In genomic region chr6:124964084-124964763, GRCh38 we compare ENCODE assay signal across 9 cellular contexts. TPM values are rescaled to one million over a fixed set of nuclear protein-coding genes. Genes with fewer than 3 reads are reported as not detected.
A peak's percentile ranks its signal among the peaks of the same experiment; 100 is the strongest.
DNase-seq lines count a peak whose midpoint lies in the region; ATAC-seq, FAIRE-seq and TF ChIP-seq lines count a peak whose summit lies in the region.
"Had no signal": no experiment of that assay in that cellular context is flagged by ENCODE, and none has a peak within 500 bp of the region (broad histone marks: within the 10 kb centered on the region; RNA-seq: fewer than 3 reads in every experiment).

No MANE protein-coding gene starts in this region.

- TF ChIP-seq CTCF in WERI-Rb-1 (IDR thresholded peaks at IDR 0.05; ENCODE audit: low read depth, low read length) (no peak), right atrium auricular region (IDR thresholded peaks at IDR 0.05) (no peak), prostate gland (IDR thresholded peaks at IDR 0.05) (no peak)

- H3K36me3 Mint-ChIP-seq in stimulated activated memory B cell treated with anti-CD40 and anti-IgM and Interleukin-4, amounts not matched to agents 10 μg/mL and 1 μg/mL and 100 μg/mL, for 72 hours, result no peaks in the 10 kb centered on the region

- peaks cover 4% of the 10 kb centered on the region for H3K9me3 Mint-ChIP-seq in stimulated activated memory B cell treated with anti-CD40 and anti-IgM and Interleukin-4, amounts not matched to agents 10 μg/mL and 1 μg/mL and 100 μg/mL, for 72 hours

- no peaks in the 10 kb centered on the region for H3K9me3 ChIP-seq in ES-I3 (ENCODE audit: control insufficient read depth, insufficient read depth, low read length)
- H3K9me3 ChIP-seq in WERI-Rb-1 (ENCODE audit: severe bottlenecking), result no peaks in the 10 kb centered on the region
- H3K9me3 ChIP-seq in right atrium auricular region, result no peaks in the 10 kb centered on the region
- no peaks in the 10 kb centered on the region for H3K9me3 ChIP-seq in prostate gland

- H3K36me3 ChIP-seq in ES-I3 (ENCODE audit: insufficient read depth, low read length) (no peaks in the 10 kb centered on the region), WERI-Rb-1 (peaks cover 36% of the 10 kb centered on the region), right atrium auricular region (no peaks in the 10 kb centered on the region), prostate gland (no peaks in the 10 kb centered on the region)

- peaks cover 7% of the 10 kb centered on the region for H3K4me1 Mint-ChIP-seq in stimulated activated memory B cell treated with anti-CD40 and anti-IgM and Interleukin-4, amounts not matched to agents 10 μg/mL and 1 μg/mL and 100 μg/mL, for 72 hours

- H3K4me3 ChIP-seq in WERI-Rb-1 (ENCODE audit: low read depth, low read length) (peak overlapping the region; percentile 89), right atrium auricular region (peak overlapping the region; percentile 71), prostate gland (peak overlapping the region; percentile 75 to 88)

- H3K27me3 ChIP-seq in WERI-Rb-1 (ENCODE audit: insufficient read depth, low read depth, severe bottlenecking), result no peaks in the 10 kb centered on the region
- no peaks in the 10 kb centered on the region for H3K27me3 ChIP-seq in right atrium auricular region
- H3K27me3 ChIP-seq in prostate gland (replicated peaks; ENCODE audit: insufficient read depth), result no peaks in the 10 kb centered on the region

- FAIRE-seq in urothelium cell line (lab: Jason Lieb, UNC), result no peak

- ATAC-seq in stimulated activated memory B cell treated with anti-CD40 and anti-IgM and Interleukin-4, amounts not matched to agents 10 μg/mL and 1 μg/mL and 100 μg/mL, for 72 hours, result no peak

- H3K4me3 Mint-ChIP-seq in stimulated activated memory B cell treated with anti-CD40 and anti-IgM and Interleukin-4, amounts not matched to agents 10 μg/mL and 1 μg/mL and 100 μg/mL, for 72 hours, result no peak overlapping the region

- DNase-seq in WERI-Rb-1 (no peak), right atrium auricular region (ENCODE audit: low spot score) (peak; percentile 71), prostate gland (ENCODE audit: low spot score) (no peak), urothelium cell line (ENCODE audit: low spot score) (no peak), NK-92 (lab: John Stamatoyannopoulos, UW; ENCODE audit: unreplicated experiment) (no peak), GM19240 (ENCODE audit: insufficient read length, low spot score) (no peak)
- DNase-seq: NCI-H1105 had no signal

- H3K27ac Mint-ChIP-seq in stimulated activated memory B cell treated with anti-CD40 and anti-IgM and Interleukin-4, amounts not matched to agents 10 μg/mL and 1 μg/mL and 100 μg/mL, for 72 hours, result no peak overlapping the region

- intact Hi-C loops in prostate gland (cut with DNase I), result loop anchor here (5.0 kb wide), 1 partner anchor 133 kb away; no protein-coding TSS in a partner anchor

- no peak for TF ChIP-seq POLR2A in prostate gland (IDR thresholded peaks at IDR 0.05)

- H3K27me3 Mint-ChIP-seq in stimulated activated memory B cell treated with anti-CD40 and anti-IgM and Interleukin-4, amounts not matched to agents 10 μg/mL and 1 μg/mL and 100 μg/mL, for 72 hours, result peaks cover 24% of the 10 kb centered on the region

- H3K27ac ChIP-seq in WERI-Rb-1 (peak overlapping the region; percentile 89; the same call in 1 of the 2 replicates), right atrium auricular region (peak overlapping the region; percentile 88 to 90), prostate gland (peak overlapping the region; percentile 89 to 93)

- peak overlapping the region; percentile 95 for H3K9ac ChIP-seq in ES-I3 (ENCODE audit: low read depth, low read length)

- WGBS in prostate gland, result 11% methylated on average over 6 of the region's 6 CpGs

- H3K4me1 ChIP-seq in ES-I3 (ENCODE audit: insufficient read depth, low read length) (no peaks in the 10 kb centered on the region; the same call in 1 of the 2 replicates), right atrium auricular region (peaks cover 0 to 46% of the 10 kb centered on the region in 2 donors), prostate gland (replicated peaks) (no peaks in the 10 kb centered on the region)

RNA-seq across cellular contexts. Expression of gene RNF217, which starts 2.0 kb away (rescaled TPM):
- total RNA-seq in right atrium auricular region (10 to 100 TPM; 12.7 to 14.1 TPM), prostate gland (10 to 100 TPM; 12.1 to 24.3 TPM)
